Comparison of ENCODE assay signal across 19 cellular contexts in genomic region chr17:338442-339192, GRCh38. TPM values are rescaled to one million over a fixed set of nuclear protein-coding genes. Genes with fewer than 3 reads are reported as not detected.
DNase-seq lines count a peak whose midpoint lies in the region; TF ChIP-seq lines count a peak whose summit lies in the region.
"Had no signal": no experiment of that assay in that cellular context is flagged by ENCODE, and none has a peak within 500 bp of the region (broad histone marks: within the 10 kb centered on the region; RNA-seq: fewer than 3 reads in every experiment).

No MANE protein-coding gene starts in this region.

- POLR2A ChIA-PET in OCI-LY7 (lab: Charles Lee): no interaction called here

- peak in 1 of 2 donors; percentile 27 for TF ChIP-seq POLR2A in thyroid gland (IDR thresholded peaks at IDR 0.05)

- H3K36me3 Mint-ChIP-seq in HFFc6 (ENCODE audit: low read depth): no peaks in the 10 kb centered on the region
- H3K36me3 Mint-ChIP-seq: naive thymus-derived CD4-positive, alpha-beta T cell; T-cell had no signal

- CTCF ChIA-PET in OCI-LY7 (lab: Charles Lee; ENCODE audit: unreplicated experiment): no interaction called here

- no peaks in the 10 kb centered on the region for H3K27me3 ChIP-seq in colonic mucosa
- no peaks in the 10 kb centered on the region for H3K27me3 ChIP-seq in thyroid gland
- H3K27me3 ChIP-seq: dorsolateral prefrontal cortex had no signal

- peaks cover 26% of the 10 kb centered on the region for H3K27me3 Mint-ChIP-seq in HFFc6 (ENCODE audit: insufficient read depth)

- no peak overlapping the region for H3K4me3 Mint-ChIP-seq in HFFc6
- H3K4me3 Mint-ChIP-seq: immature natural killer cell had no signal

- no peaks in the 10 kb centered on the region for H3K36me3 ChIP-seq in colonic mucosa
- no peaks in the 10 kb centered on the region for H3K36me3 ChIP-seq in thyroid gland
- no peaks in the 10 kb centered on the region for H3K36me3 ChIP-seq in OCI-LY7 (ENCODE audit: insufficient read depth, low read length)
- H3K36me3 ChIP-seq: thoracic aorta had no signal

- H3K27ac Mint-ChIP-seq in HFFc6: no peak overlapping the region
- H3K27ac Mint-ChIP-seq: T-cell had no signal

- WGBS in thyroid gland, 2 donors: 47 to 59% methylated on average over 11 to 19 of the region's 19 CpGs

- TF ChIP-seq CTCF in colonic mucosa (IDR thresholded peaks at IDR 0.05): no peak
- no peak for TF ChIP-seq CTCF in thyroid gland (IDR thresholded peaks at IDR 0.05)
- no peak for TF ChIP-seq CTCF in HFFc6 (IDR thresholded peaks at IDR 0.05)
- TF ChIP-seq CTCF in OCI-LY7 (conservative IDR thresholded peaks at IDR 0.05; ENCODE audit: low read length): no peak

- intact Hi-C loops in colonic mucosa (cut with DNase I): no loop called here
- intact Hi-C loops in thyroid gland (cut with DNase I): no loop called here
- intact Hi-C loops in OCI-LY7 (cut with micrococcal nuclease; ENCODE audit: unreplicated experiment): no loop called here

- H3K27ac ChIP-seq in colonic mucosa: peak overlapping the region; percentile 2
- peak overlapping the region; percentile 71 to 87 (median 72) for H3K27ac ChIP-seq in thyroid gland
- no peak overlapping the region for H3K27ac ChIP-seq in OCI-LY7 (ENCODE audit: low read depth, low read length, poor library complexity, severe bottlenecking)
- H3K27ac ChIP-seq: thoracic aorta had no signal

- no TSS peak for BruUV-seq in OCI-LY7 (replicated peaks; lab: Mats Ljungman, UMichigan)

- H3K4me2 ChIP-seq in OCI-LY7 (ENCODE audit: low read length): no peak overlapping the region

- H3K9me3 Mint-ChIP-seq in HFFc6: no peaks in the 10 kb centered on the region
- H3K9me3 Mint-ChIP-seq: immature natural killer cell; naive thymus-derived CD4-positive, alpha-beta T cell; T-cell had no signal

- peak; percentile 49 for DNase-seq in DMS53 (lab: John Stamatoyannopoulos, UW)
- DNase-seq in DMS53 treated with DMSO at 0.1 percent for 48 hours (lab: John Stamatoyannopoulos, UW; ENCODE audit: unreplicated experiment): no peak
- DNase-seq in colonic mucosa: no peak
- peak; percentile 58 to 92 for DNase-seq in lung microvascular endothelial cell (ENCODE audit: low read depth in 2 of 2)
- DNase-seq in thyroid gland: peak; percentile 81 to 87
- no peak for DNase-seq in amniotic stem cell (lab: John Stamatoyannopoulos, UW)
- DNase-seq in HFFc6: no peak
- no peak for DNase-seq in OCI-LY7 (ENCODE audit: low spot score)
- DNase-seq: 8988T; activated T-cell treated with anti-CD3 and anti-CD28 coated beads, Interleukin-2, amount 50 U/mL, for 1 hour; COR-L47; foreskin fibroblast; immature natural killer cell; naive thymus-derived CD4-positive, alpha-beta T cell; OCI-M1; T-cell had no signal

- no peaks in the 10 kb centered on the region for H4K20me1 ChIP-seq in OCI-LY7 (ENCODE audit: insufficient read depth, low read length)

- no peaks in the 10 kb centered on the region for H3K9me3 ChIP-seq in colonic mucosa
- H3K9me3 ChIP-seq in thyroid gland: no peaks in the 10 kb centered on the region
- no peaks in the 10 kb centered on the region for H3K9me3 ChIP-seq in OCI-LY7 (ENCODE audit: low read length)
- H3K9me3 ChIP-seq: thoracic aorta had no signal

- no peaks in the 10 kb centered on the region for H3K4me1 Mint-ChIP-seq in HFFc6 (ENCODE audit: low read depth)

- peaks cover 10% of the 10 kb centered on the region for H3K4me1 ChIP-seq in colonic mucosa
- peaks cover 7 to 49% of the 10 kb centered on the region in 2 donors for H3K4me1 ChIP-seq in thyroid gland
- no peaks in the 10 kb centered on the region for H3K4me1 ChIP-seq in OCI-LY7 (ENCODE audit: insufficient read depth, low read length, poor library complexity, severe bottlenecking)

- H2AFZ ChIP-seq in OCI-LY7 (ENCODE audit: low read length): no peak overlapping the region

- H3K4me3 ChIP-seq in colonic mucosa (no peak overlapping the region), thyroid gland (replicated peaks in 1 of 3) (no peak overlapping the region), OCI-LY7 (ENCODE audit: low read depth, low read length, poor library complexity, severe bottlenecking) (no peak overlapping the region)
- H3K4me3 ChIP-seq: dorsolateral prefrontal cortex, skin epidermis, thoracic aorta had no signal

- H3K79me2 ChIP-seq in OCI-LY7 (ENCODE audit: insufficient read depth, low read depth, low read length): no peaks in the 10 kb centered on the region

- H3K9ac ChIP-seq in colonic mucosa (ENCODE audit: low read depth in 2 of 2, low read length in 2 of 2): no peak overlapping the region

- no peaks in the 10 kb centered on the region for H3K9me2 ChIP-seq in OCI-LY7 (ENCODE audit: insufficient read depth, low read length)

RNA-seq across cellular contexts. Expression of gene RPH3AL, which starts 14.0 kb away (rescaled TPM):
- 10 to 100 TPM; 14.9 to 34.2 TPM for total RNA-seq in colonic mucosa
- 8.9 and 22.2 TPM in 2 replicates for total RNA-seq in lung microvascular endothelial cell
- 10 to 100 TPM; 19.1 to 47.7 (median 42.5) TPM for total RNA-seq in thyroid gland
- total RNA-seq in HFFc6 (2021; fragmentation: NEBNext Ultra II Directional; extraction: Animal tissue kit (Norgen Biotek cat#: 25700)): 1 to 10 TPM; 1.4 to 2.4 (median 2.0) TPM
- 1.0 and 5.9 TPM in 2 replicates for total RNA-seq in OCI-LY7 (2014; rRNA removed; shearing (Covaris generic))
- total RNA-seq in OCI-LY7 (2022): 2.0 and 2.2 TPM in 2 replicates

Comparison
In these comparisons a context has a peak if more than half of its experiments do, and no peak if none do; other contexts are left out.
1. DNase-seq: peak in DMS53 (single experiment), lung microvascular endothelial cell (2 of 2) and thyroid gland (2 of 2); none in DMS53 treated with DMSO at 0.1 percent for 48 hours (single experiment), colonic mucosa (single experiment), amniotic stem cell (single experiment), HFFc6 (single experiment) and OCI-LY7 (single experiment).